9 cellular contexts compared by ENCODE assay signal in genomic region chr19:709965-710714, GRCh38. TPM values are rescaled to one million over a fixed set of nuclear protein-coding genes. Genes with fewer than 3 reads are reported as not detected.
DNase-seq lines count a peak whose midpoint lies in the region; ATAC-seq, FAIRE-seq and TF ChIP-seq lines count a peak whose summit lies in the region.
"Had no signal": no experiment of that assay in that cellular context is flagged by ENCODE, and none has a peak within 500 bp of the region (broad histone marks: within the 10 kb centered on the region; RNA-seq: fewer than 3 reads in every experiment).

No MANE protein-coding gene starts in this region.

- H3K4me2 ChIP-seq in H1 (ENCODE audit: insufficient read depth in 1 of 2, low read depth in 2 of 2, low read length in 2 of 2) (peak overlapping the region; percentile 50 to 70), skeletal muscle satellite cell (ENCODE audit: low read length) (peak overlapping the region; percentile 69)

- no peak overlapping the region for H2AK5ac ChIP-seq in H1 (ENCODE audit: low read depth, low read length)

- TF ChIP-seq POLR2A in H1 (IDR thresholded peaks at IDR 0.05; ENCODE audit: control extremely low read depth in 1 of 2, low read depth in 2 of 2, low read length in 2 of 2) (no peak), right lobe of liver (IDR thresholded peaks at IDR 0.05) (no peak)

- H2BK120ac ChIP-seq in H1 (replicated peaks; ENCODE audit: low read depth, low read length): no peak overlapping the region

- H3K18ac ChIP-seq in H1 (ENCODE audit: extremely low read depth, low read length): no peak overlapping the region

- H3K27me3 ChIP-seq in H1 (replicated peaks in 1 of 4; ENCODE audit: control insufficient read depth in 3 of 4, extremely low read depth in 1 of 4, insufficient read depth in 3 of 4, low read length in 3 of 4): no peaks in the 10 kb centered on the region
- H3K27me3 ChIP-seq in right lobe of liver: no peaks in the 10 kb centered on the region
- peaks cover 17% of the 10 kb centered on the region for H3K27me3 ChIP-seq in skeletal muscle satellite cell (ENCODE audit: control insufficient read depth, insufficient read depth, low read length)

- H3K79me1 ChIP-seq in H1 (ENCODE audit: low read depth, low read length): no peaks in the 10 kb centered on the region

- H2AFZ ChIP-seq in H1 (ENCODE audit: low read length): no peak overlapping the region

- ATAC-seq in right lobe of liver (peak; percentile 20 to 28 (median 24)), GM18868 (IDR thresholded peaks at IDR 0.05; ENCODE audit: unreplicated experiment) (no peak)

- no peak overlapping the region for H2BK12ac ChIP-seq in H1 (ENCODE audit: low read depth, low read length)

- H3K9ac ChIP-seq in H1 (replicated peaks in 1 of 4; ENCODE audit: extremely low read depth in 1 of 4, low read depth in 3 of 4, low read length in 3 of 4) (no peak overlapping the region), skeletal muscle satellite cell (ENCODE audit: low read depth, low read length) (no peak overlapping the region)

- POLR2A ChIA-PET in HEK293 (lab: Yijun Ruan, JAX) (no interaction called here), H1 (lab: Charles Lee; ENCODE audit: partially characterized antibody) (no interaction called here)

- H3K23ac ChIP-seq in H1 (ENCODE audit: insufficient read length): no peak overlapping the region

- no peak overlapping the region for H4K5ac ChIP-seq in H1 (ENCODE audit: insufficient read length, low read depth, low read length)

- H3K27ac ChIP-seq in HEK293 (ENCODE audit: extremely low read depth, low read depth, low read length): peak overlapping the region; percentile 16; the same call in 1 of the 2 replicates
- H3K27ac ChIP-seq in H1 (ENCODE audit: low read depth, low read length): no peak overlapping the region
- H3K27ac ChIP-seq in right lobe of liver: peak overlapping the region in 2 of 3 donors; percentile 40 to 57

- no peak overlapping the region for H3K4ac ChIP-seq in H1 (replicated peaks; ENCODE audit: insufficient read length, low read depth, low read length)

- no peak for TF ChIP-seq RAD21 in H1 (IDR thresholded peaks at IDR 0.05 in 1 of 2, conservative IDR thresholded peaks at IDR 0.05 in 1 of 2; ENCODE audit: low read depth in 2 of 2, low read length in 2 of 2)

- peak in 1 of 2 experiments; percentile 52 for DNase-seq in H1 (ENCODE audit: low read depth in 1 of 2, low spot score in 2 of 2)
- DNase-seq in right lobe of liver: no peak
- DNase-seq in iPS-NIHi7 (ENCODE audit: extremely low spot score): no peak
- no peak for DNase-seq in foreskin melanocyte
- DNase-seq in KG1 (lab: John Stamatoyannopoulos, UW): no peak
- DNase-seq: activated CD4-positive, alpha-beta T cell treated with anti-CD3 and anti-CD28 coated beads, Interleukin-2, amount 10 ng/mL, durations not matched to agents 7 days and 5 days had no signal

- H4K91ac ChIP-seq in H1 (replicated peaks; ENCODE audit: insufficient read length, low read length): no peak overlapping the region

- CTCF ChIA-PET in HEK293 (lab: Yijun Ruan, JAX) (no interaction called here), H1 (lab: Charles Lee; ENCODE audit: partially characterized antibody) (interaction anchor here (0.9 to 1.5 kb wide), 4 partner anchors 14 to 46 kb away, joined by 3 to 6 read pairs (median 4); no protein-coding TSS in a partner anchor)

- no peaks in the 10 kb centered on the region for H3K79me2 ChIP-seq in H1 (ENCODE audit: control insufficient read depth in 1 of 2, insufficient read depth in 2 of 2, low read length in 2 of 2)

- H3K4me1 ChIP-seq in HEK293 (ENCODE audit: control insufficient read depth, insufficient read depth, low read length): no peaks in the 10 kb centered on the region
- peaks cover 1 to 10% (median 4%) of the 10 kb centered on the region in 4 experiments for H3K4me1 ChIP-seq in H1 (replicated peaks in 1 of 4; ENCODE audit: control insufficient read depth in 3 of 4, insufficient read depth in 4 of 4, low read length in 3 of 4)
- H3K4me1 ChIP-seq in right lobe of liver: no peaks in the 10 kb centered on the region
- no peaks in the 10 kb centered on the region for H3K4me1 ChIP-seq in skeletal muscle satellite cell (ENCODE audit: control insufficient read depth, insufficient read depth, low read length)

- H3K9me3 ChIP-seq in HEK293 (ENCODE audit: control insufficient read depth, insufficient read depth, low read depth, low read length): no peaks in the 10 kb centered on the region
- 0 out of 4 replicates have a peak, but pooled peaks cover 0 to under 1% of the 10 kb centered on the region in 2 experiments for H3K9me3 ChIP-seq in H1 (ENCODE audit: insufficient read depth in 2 of 2, low read depth in 1 of 2, low read length in 1 of 2)
- no peaks in the 10 kb centered on the region for H3K9me3 ChIP-seq in right lobe of liver
- H3K9me3 ChIP-seq in skeletal muscle satellite cell (replicated peaks; ENCODE audit: low read length): no peaks in the 10 kb centered on the region

- peaks cover 0 to 3% of the 10 kb centered on the region in 2 experiments for H4K20me1 ChIP-seq in H1 (replicated peaks in 1 of 2; ENCODE audit: control insufficient read depth in 1 of 2, insufficient read depth in 2 of 2, low read length in 2 of 2)

- peaks cover 2% of the 10 kb centered on the region; the same call in 1 of the 2 replicates for H3K23me2 ChIP-seq in H1 (ENCODE audit: low read depth, low read length)

- TF ChIP-seq EP300 in H1 (IDR thresholded peaks at IDR 0.05; ENCODE audit: borderline replicate concordance in 1 of 2, low read depth in 2 of 2, low read length in 2 of 2): no peak

- peaks cover 0 to under 1% of the 10 kb centered on the region in 2 experiments; a peak in 1 of 3 replicates for H3K36me3 ChIP-seq in HEK293 (ENCODE audit: control insufficient read depth in 2 of 2, insufficient read depth in 1 of 2, low read length in 2 of 2)
- no peaks in the 10 kb centered on the region for H3K36me3 ChIP-seq in H1 (ENCODE audit: control insufficient read depth in 2 of 4, insufficient read depth in 4 of 4, low read length in 3 of 4)
- no peaks in the 10 kb centered on the region for H3K36me3 ChIP-seq in right lobe of liver
- H3K36me3 ChIP-seq in skeletal muscle satellite cell (ENCODE audit: insufficient read depth, low read length): no peaks in the 10 kb centered on the region

- no peak overlapping the region for H2BK15ac ChIP-seq in H1 (ENCODE audit: low read length)

- peak overlapping the region; percentile 35; the same call in 1 of the 2 replicates for H4K8ac ChIP-seq in H1 (ENCODE audit: extremely low read depth, insufficient read depth, low read length)

- no peak overlapping the region for H3K14ac ChIP-seq in H1 (ENCODE audit: insufficient read length)

- no peak overlapping the region for H2BK20ac ChIP-seq in H1 (ENCODE audit: low read length)

- WGBS in H1 (ENCODE audit: extremely low coverage in 1 of 2, insufficient coverage in 1 of 2, insufficient read length in 1 of 2, insufficient replicate concordance in 2 of 2, low coverage in 1 of 2, low lambda C conversion rate in 2 of 2, missing lambda C conversion rate in 1 of 2), 2 experiments: 78% methylated on average over 17 of the region's 32 CpGs; no CpG with 5 or more reads in 1 of the 2 experiments
- WGBS in right lobe of liver (ENCODE audit: insufficient coverage, low coverage, low lambda C conversion rate, missing lambda C conversion rate): 4% methylated on average over 4 of the region's 32 CpGs

- H3K4me3 ChIP-seq in HEK293 (ENCODE audit: low read depth, low read length) (peak overlapping the region; percentile 58), H1 (ENCODE audit: extremely low read depth in 1 of 4, insufficient read depth in 2 of 4, low read depth in 3 of 4, low read length in 4 of 4) (peak overlapping the region; percentile 52 to 77 (median 54); a peak in 6 of 8 replicates), right lobe of liver (peak overlapping the region; percentile 27 to 44 (median 33)), skeletal muscle satellite cell (ENCODE audit: low read length) (no peak overlapping the region)

- H2BK5ac ChIP-seq in H1 (ENCODE audit: low read depth, low read length): no peak overlapping the region

- no peak for FAIRE-seq in H1 (lab: Jason Lieb, UNC)

- TF ChIP-seq CTCF in HEK293 (tag by site-specific recombination; IDR thresholded peaks at IDR 0.05) (no peak), H1 (IDR thresholded peaks at IDR 0.05; ENCODE audit: control extremely low read depth in 1 of 3, insufficient read depth in 1 of 3, low read depth in 1 of 3, low read length in 3 of 3) (no peak), right lobe of liver (IDR thresholded peaks at IDR 0.05) (no peak)

- no peak overlapping the region for H3K56ac ChIP-seq in H1 (replicated peaks; ENCODE audit: insufficient read length, low read depth, low read length)

- intact Hi-C loops in right lobe of liver (cut with DNase I): no loop called here

RNA-seq across cellular contexts. Expression of gene PALM, which starts 1.4 kb away (rescaled TPM):
- total RNA-seq in H1 (2021; fragmentation: NEBNext Ultra II Directional; extraction: Animal tissue kit (Norgen Biotek cat#: 25700)): 16.5 TPM in 2 replicates
- polyA plus RNA-seq in H1 (2011; rRNA removed): 5.7 and 13.0 TPM in 2 replicates
- 6.8 TPM for polyA plus RNA-seq in H1 (2011; cell fraction: cytosol; rRNA removed)
- polyA plus RNA-seq in H1 (2011; cell fraction: nucleus; rRNA removed): 10.6 TPM
- 10.4 to 27.0 TPM (median 21.8 TPM) in 4 replicates for polyA plus RNA-seq in H1 (2012, experiment 1 of 2)
- 11.9 TPM for polyA plus RNA-seq in H1 (2012, experiment 2 of 2)
- polyA plus RNA-seq in H1 (2013, experiment 1 of 2): 12.6 TPM
- 14.1 TPM for polyA plus RNA-seq in H1 (2013, experiment 2 of 2)
- 1.7 and 1.8 TPM in 2 replicates for polyA minus RNA-seq in H1 (2011; rRNA and poly(A)+ RNA removed)
- 5.1 TPM for polyA minus RNA-seq in H1 (2011; cell fraction: cytosol; rRNA and poly(A)+ RNA removed)
- 6.4 TPM for polyA minus RNA-seq in H1 (2011; cell fraction: nucleus; rRNA and poly(A)+ RNA removed)
- total RNA-seq in right lobe of liver: 10 to 100 TPM in 2 of 6 experiments, 1 to 10 TPM in 4; 4.6 to 12.7 (median 7.1) TPM
- 1.5 and 8.1 TPM in 2 replicates for total RNA-seq in skeletal muscle satellite cell (2012; rRNA removed)
- total RNA-seq: activated CD4-positive, alpha-beta T cell treated with anti-CD3 and anti-CD28 coated beads, Interleukin-2, amount 10 ng/mL, durations not matched to agents 7 days and 5 days had no signal

RNA-seq across cellular contexts. Expression of gene PRSS57, which starts 14.9 kb away (rescaled TPM):
- not detected in 2 replicates for total RNA-seq in H1 (2021; fragmentation: NEBNext Ultra II Directional; extraction: Animal tissue kit (Norgen Biotek cat#: 25700))
- polyA plus RNA-seq in H1 (2011; rRNA removed): 0.09 TPM in 1 of 2 replicates, not detected in the other
- polyA plus RNA-seq in H1 (2011; cell fraction: cytosol; rRNA removed): 0.18 TPM
- not detected for polyA plus RNA-seq in H1 (2011; cell fraction: nucleus; rRNA removed)
- not detected in 4 replicates for polyA plus RNA-seq in H1 (2012, experiment 1 of 2)
- not detected for polyA plus RNA-seq in H1 (2012, experiment 2 of 2)
- 0.04 TPM for polyA plus RNA-seq in H1 (2013, experiment 1 of 2)
- 0.07 TPM for polyA plus RNA-seq in H1 (2013, experiment 2 of 2)
- polyA minus RNA-seq in H1 (2011; rRNA and poly(A)+ RNA removed): 0.22 TPM in 1 of 2 replicates, not detected in the other
- not detected for polyA minus RNA-seq in H1 (2011; cell fraction: cytosol; rRNA and poly(A)+ RNA removed)
- not detected for polyA minus RNA-seq in H1 (2011; cell fraction: nucleus; rRNA and poly(A)+ RNA removed)
- under 1 TPM in 1 of 6 experiments, not detected in 5; 0.20 TPM for total RNA-seq in right lobe of liver
- total RNA-seq in skeletal muscle satellite cell (2012; rRNA removed): not detected in 2 replicates
- total RNA-seq: activated CD4-positive, alpha-beta T cell treated with anti-CD3 and anti-CD28 coated beads, Interleukin-2, amount 10 ng/mL, durations not matched to agents 7 days and 5 days had no signal

RNA-seq across cellular contexts. Expression of gene FSTL3, which starts 33.9 kb away (rescaled TPM):
- total RNA-seq in H1 (2021; fragmentation: NEBNext Ultra II Directional; extraction: Animal tissue kit (Norgen Biotek cat#: 25700)): 7.5 and 8.1 TPM in 2 replicates
- 11.8 and 18.4 TPM in 2 replicates for polyA plus RNA-seq in H1 (2011; rRNA removed)
- 15.2 TPM for polyA plus RNA-seq in H1 (2011; cell fraction: cytosol; rRNA removed)
- 40.2 TPM for polyA plus RNA-seq in H1 (2011; cell fraction: nucleus; rRNA removed)
- 4.8 to 11.0 TPM (median 9.1 TPM) in 4 replicates for polyA plus RNA-seq in H1 (2012, experiment 1 of 2)
- 6.6 TPM for polyA plus RNA-seq in H1 (2012, experiment 2 of 2)
- polyA plus RNA-seq in H1 (2013, experiment 1 of 2): 5.0 TPM
- polyA plus RNA-seq in H1 (2013, experiment 2 of 2): 4.6 TPM
- polyA minus RNA-seq in H1 (2011; rRNA and poly(A)+ RNA removed): 1.9 and 2.3 TPM in 2 replicates
- 7.6 TPM for polyA minus RNA-seq in H1 (2011; cell fraction: cytosol; rRNA and poly(A)+ RNA removed)
- polyA minus RNA-seq in H1 (2011; cell fraction: nucleus; rRNA and poly(A)+ RNA removed): 7.0 TPM
- 10 to 100 TPM in 3 of 6 experiments, 1 to 10 TPM in 3; 4.2 to 18.7 (median 10.4) TPM for total RNA-seq in right lobe of liver
- total RNA-seq in skeletal muscle satellite cell (2012; rRNA removed): 32.2 and 166 TPM in 2 replicates

RNA-seq across cellular contexts. Expression of gene MISP, which starts 40.8 kb away (rescaled TPM):
- total RNA-seq in H1 (2021; fragmentation: NEBNext Ultra II Directional; extraction: Animal tissue kit (Norgen Biotek cat#: 25700)): 0.43 and 0.54 TPM in 2 replicates
- 0.45 and 0.52 TPM in 2 replicates for polyA plus RNA-seq in H1 (2011; rRNA removed)
- polyA plus RNA-seq in H1 (2011; cell fraction: cytosol; rRNA removed): 0.45 TPM
- 0.77 TPM for polyA plus RNA-seq in H1 (2011; cell fraction: nucleus; rRNA removed)
- 0.35 to 0.93 TPM (median 0.72 TPM) in 4 replicates for polyA plus RNA-seq in H1 (2012, experiment 1 of 2)
- 0.84 TPM for polyA plus RNA-seq in H1 (2012, experiment 2 of 2)
- polyA plus RNA-seq in H1 (2013, experiment 1 of 2): 0.26 TPM
- 0.39 TPM for polyA plus RNA-seq in H1 (2013, experiment 2 of 2)
- 0.41 and 0.46 TPM in 2 replicates for polyA minus RNA-seq in H1 (2011; rRNA and poly(A)+ RNA removed)
- polyA minus RNA-seq in H1 (2011; cell fraction: cytosol; rRNA and poly(A)+ RNA removed): 1.2 TPM
- polyA minus RNA-seq in H1 (2011; cell fraction: nucleus; rRNA and poly(A)+ RNA removed): 0.60 TPM
- under 1 TPM in 1 of 6 experiments, not detected in 5; 0.09 TPM for total RNA-seq in right lobe of liver
- total RNA-seq in skeletal muscle satellite cell (2012; rRNA removed): 0.22 and 0.25 TPM in 2 replicates
- total RNA-seq: activated CD4-positive, alpha-beta T cell treated with anti-CD3 and anti-CD28 coated beads, Interleukin-2, amount 10 ng/mL, durations not matched to agents 7 days and 5 days had no signal

RNA-seq across cellular contexts. Expression of gene RNF126, which starts 47.1 kb away (rescaled TPM):
- 64.7 and 68.0 TPM in 2 replicates for total RNA-seq in H1 (2021; fragmentation: NEBNext Ultra II Directional; extraction: Animal tissue kit (Norgen Biotek cat#: 25700))
- 21.8 and 56.5 TPM in 2 replicates for polyA plus RNA-seq in H1 (2011; rRNA removed)
- 41.8 TPM for polyA plus RNA-seq in H1 (2011; cell fraction: cytosol; rRNA removed)
- polyA plus RNA-seq in H1 (2011; cell fraction: nucleus; rRNA removed): 90.9 TPM
- 43.7 to 67.7 TPM (median 63.8 TPM) in 4 replicates for polyA plus RNA-seq in H1 (2012, experiment 1 of 2)
- 52.5 TPM for polyA plus RNA-seq in H1 (2012, experiment 2 of 2)
- polyA plus RNA-seq in H1 (2013, experiment 1 of 2): 85.5 TPM
- 80.6 TPM for polyA plus RNA-seq in H1 (2013, experiment 2 of 2)
- 5.7 and 7.1 TPM in 2 replicates for polyA minus RNA-seq in H1 (2011; rRNA and poly(A)+ RNA removed)
- polyA minus RNA-seq in H1 (2011; cell fraction: cytosol; rRNA and poly(A)+ RNA removed): 31.9 TPM
- polyA minus RNA-seq in H1 (2011; cell fraction: nucleus; rRNA and poly(A)+ RNA removed): 33.1 TPM
- 10 to 100 TPM; 18.3 to 85.0 (median 28.8) TPM for total RNA-seq in right lobe of liver
- total RNA-seq in skeletal muscle satellite cell (2012; rRNA removed): 55.8 and 70.8 TPM in 2 replicates
